ENCODE assay signal across 10 cellular contexts in genomic region chr1:24294228-24294672, GRCh38. TPM values are rescaled to one million over a fixed set of nuclear protein-coding genes. Genes with fewer than 3 reads are reported as not detected.
DNase-seq lines count a peak whose midpoint lies in the region; ATAC-seq and TF ChIP-seq lines count a peak whose summit lies in the region.
"Had no signal": no experiment of that assay in that cellular context is flagged by ENCODE, and none has a peak within 500 bp of the region (broad histone marks: within the 10 kb centered on the region; RNA-seq: fewer than 3 reads in every experiment).

No MANE protein-coding gene starts in this region.

- H3K4me3 ChIP-seq in BLaER1 treated with 17β-estradiol and CSF1 and Interleukin-3, amounts not matched to agents 10 nM and 100 nM, result no peak overlapping the region
- no peak overlapping the region for H3K4me3 ChIP-seq in esophagus (ENCODE audit: low read depth in 1 of 2, low read length in 2 of 2)
- no peak overlapping the region for H3K4me3 ChIP-seq in ovary

- no peak for TF ChIP-seq CTCF in ovary (IDR thresholded peaks at IDR 0.05)

- DNase-seq in NOMO-1 treated with DMSO at 0.1 percent for 48 hours (lab: John Stamatoyannopoulos, UW; ENCODE audit: unreplicated experiment) (peak; percentile 26), ovary (peak in 1 of 5 donors; percentile 68), NCI-H524 treated with DMSO at 0.1 percent for 48 hours (lab: John Stamatoyannopoulos, UW) (no peak)
- DNase-seq: activated CD4-positive, alpha-beta T cell treated with anti-CD3 and anti-CD28 coated beads for 48 hours; NCI-H1092 had no signal

- peaks cover 21 to 61% (median 32%) of the 10 kb centered on the region in 10 experiments for H3K4me1 ChIP-seq in BLaER1 treated with 17β-estradiol and CSF1 and Interleukin-3, amounts not matched to agents 10 nM and 100 nM
- H3K4me1 ChIP-seq in esophagus (ENCODE audit: control insufficient read depth in 2 of 2, insufficient read depth in 2 of 2, low read length in 1 of 2) (peaks cover 0 to 24% of the 10 kb centered on the region in 2 donors), ovary (ENCODE audit: insufficient read depth) (no peaks in the 10 kb centered on the region)

- no peaks in the 10 kb centered on the region for H3K36me3 ChIP-seq in BLaER1 treated with 17β-estradiol and CSF1 and Interleukin-3, amounts not matched to agents 10 nM and 100 nM
- H3K36me3 ChIP-seq in esophagus (ENCODE audit: control insufficient read depth in 2 of 2, insufficient read depth in 2 of 2, low read length in 1 of 2) (no peaks in the 10 kb centered on the region), ovary (no peaks in the 10 kb centered on the region)

- TF ChIP-seq EP300 in ovary (IDR thresholded peaks at IDR 0.05), result peak; percentile 12

- intact Hi-C loops in ovary (cut with DNase I), result no loop called here

- peaks cover 0 to 5% (median 0%) of the 10 kb centered on the region in 11 experiments; a peak in 3 of 22 replicates for H4K20me1 ChIP-seq in BLaER1 treated with 17β-estradiol and CSF1 and Interleukin-3, amounts not matched to agents 10 nM and 100 nM

- H3K9me3 ChIP-seq in BLaER1 treated with 17β-estradiol and CSF1 and Interleukin-3, amounts not matched to agents 10 nM and 100 nM (replicated peaks in 1 of 11), result no peaks in the 10 kb centered on the region
- no peaks in the 10 kb centered on the region for H3K9me3 ChIP-seq in esophagus (ENCODE audit: control insufficient read depth in 2 of 2, insufficient read depth in 1 of 2, low read depth in 1 of 2, low read length in 1 of 2)
- no peaks in the 10 kb centered on the region for H3K9me3 ChIP-seq in ovary

- H3K9ac ChIP-seq in BLaER1 treated with 17β-estradiol and CSF1 and Interleukin-3, amounts not matched to agents 10 nM and 100 nM, result no peak overlapping the region

- peaks cover 0 to 39% (median 24%) of the 10 kb centered on the region in 11 experiments; a peak in 16 of 22 replicates for H3K27me3 ChIP-seq in BLaER1 treated with 17β-estradiol and CSF1 and Interleukin-3, amounts not matched to agents 10 nM and 100 nM
- H3K27me3 ChIP-seq in esophagus (ENCODE audit: control insufficient read depth in 1 of 2, insufficient read depth in 2 of 2, low read length in 2 of 2) (no peaks in the 10 kb centered on the region), ovary (no peaks in the 10 kb centered on the region)

- H3K27ac ChIP-seq in BLaER1 treated with 17β-estradiol and CSF1 and Interleukin-3, amounts not matched to agents 10 nM and 100 nM, result peak overlapping the region in 3 of 11 experiments; percentile 5 to 29 (median 28); a peak in 3 of 22 replicates
- H3K27ac ChIP-seq in esophagus (ENCODE audit: low read depth in 2 of 2, low read length in 1 of 2) (peak overlapping the region; percentile 98 to 100), ovary (no peak overlapping the region)

- ATAC-seq in HG03354 (IDR thresholded peaks at IDR 0.05; ENCODE audit: poor library complexity, severe bottlenecking, unreplicated experiment) (no peak), GM18868 (IDR thresholded peaks at IDR 0.05; ENCODE audit: unreplicated experiment) (no peak), GM21786 (IDR thresholded peaks at IDR 0.05; ENCODE audit: unreplicated experiment) (no peak)

- WGBS in esophagus, 2 donors, result 47 to 62% methylated on average over 9 of the region's 9 CpGs
- WGBS in ovary, 3 donors, result 57 to 70% (median 70%) methylated on average over 9 of the region's 9 CpGs

- no peak for TF ChIP-seq POLR2A in ovary (IDR thresholded peaks at IDR 0.05)

- peak overlapping the region in 9 of 11 experiments; percentile 8 to 74 (median 45); a peak in 16 of 22 replicates for H3K4me2 ChIP-seq in BLaER1 treated with 17β-estradiol and CSF1 and Interleukin-3, amounts not matched to agents 10 nM and 100 nM

RNA-seq across cellular contexts. Expression of gene GRHL3, which starts 24.9 kb away (rescaled TPM):
- polyA plus RNA-seq in esophagus (100 to 1,000 TPM in 1 of 2 donors, 10 to 100 TPM in 1; 59.0 to 115 TPM), ovary (not detected)
- 1 to 10 TPM in 1 of 7 donors, under 1 TPM in 2, not detected in 4; 0.15 to 1.6 (median 0.48) TPM for total RNA-seq in ovary

Comparison
In these comparisons a context has a peak if more than half of its experiments do, and no peak if none do; other contexts are left out.
1. H3K27ac ChIP-seq: peak in esophagus (2 of 2); none in ovary (0 of 2).
2. RNA of gene GRHL3, which starts 24.9 kb away (polyA plus RNA-seq): 59.0 to 115 TPM in esophagus; not detected in ovary; every median in the first group is over 10 times any median in the second.